Comparison of ENCODE assay signal across 10 cellular contexts in genomic region chr17:66855204-66855603, GRCh38. TPM values are rescaled to one million over a fixed set of nuclear protein-coding genes. Genes with fewer than 3 reads are reported as not detected.
DNase-seq lines count a peak whose midpoint lies in the region; ATAC-seq and TF ChIP-seq lines count a peak whose summit lies in the region.
"Had no signal": no experiment of that assay in that cellular context is flagged by ENCODE, and none has a peak within 500 bp of the region (broad histone marks: within the 10 kb centered on the region; RNA-seq: fewer than 3 reads in every experiment).

No MANE protein-coding gene starts in this region.

- intact Hi-C loops in natural killer cell (cut with micrococcal nuclease) (loop anchor here (10.0 kb wide), 1 partner anchor 1420 kb away; no protein-coding TSS in a partner anchor), upper lobe of right lung (cut with DNase I) (no loop called here)
- intact Hi-C loops in activated CD4-positive, alpha-beta T cell treated with anti-CD3 and anti-CD28 coated beads for 36 hours (cut with DNase I, micrococcal nuclease), result loop anchor here in 1 of 2 experiments (2.0 kb wide), 1 partner anchor 68 kb away; no protein-coding TSS in a partner anchor

- POLR2A ChIA-PET in activated CD4-positive, alpha-beta T cell treated with anti-CD3 and anti-CD28 coated beads for 36 hours (lab: Charles Lee), result no interaction called here

- no peaks in the 10 kb centered on the region for H3K36me3 Mint-ChIP-seq in natural killer cell
- no peaks in the 10 kb centered on the region for H3K36me3 Mint-ChIP-seq in natural killer cell treated with Interleukin-12 subunit alpha and Interleukin-12 subunit beta and Interleukin-15 and Interleukin-18, amount 100 ng/mL, for 72 hours
- H3K36me3 Mint-ChIP-seq in activated CD4-positive, alpha-beta T cell treated with anti-CD3 and anti-CD28 coated beads for 36 hours (ENCODE audit: low read depth), result no peaks in the 10 kb centered on the region

- H3K27ac ChIP-seq in upper lobe of right lung, result no peak overlapping the region

- H3K9me3 ChIP-seq in upper lobe of right lung, result peaks cover 5% of the 10 kb centered on the region

- CTCF ChIA-PET in activated CD4-positive, alpha-beta T cell treated with anti-CD3 and anti-CD28 coated beads for 36 hours (lab: Charles Lee), result interaction anchor here (0.7 to 1.2 kb wide), 3 partner anchors 10 to 683 kb away, joined by 3 to 5 read pairs (median 4); no protein-coding TSS in a partner anchor

- H3K4me1 Mint-ChIP-seq in natural killer cell, result no peaks in the 10 kb centered on the region
- H3K4me1 Mint-ChIP-seq in natural killer cell treated with Interleukin-12 subunit alpha and Interleukin-12 subunit beta and Interleukin-15 and Interleukin-18, amount 100 ng/mL, for 72 hours (ENCODE audit: low read depth in 2 of 2), result no peaks in the 10 kb centered on the region
- no peaks in the 10 kb centered on the region for H3K4me1 Mint-ChIP-seq in activated CD4-positive, alpha-beta T cell treated with anti-CD3 and anti-CD28 coated beads for 36 hours

- peak; percentile 45 for TF ChIP-seq CTCF in natural killer cell (IDR thresholded peaks at IDR 0.05)
- peak; percentile 40 for TF ChIP-seq CTCF in fibroblast of villous mesenchyme (IDR thresholded peaks at IDR 0.05; ENCODE audit: insufficient read depth, low read depth, low read length)
- TF ChIP-seq CTCF in upper lobe of right lung (IDR thresholded peaks at IDR 0.05), result peak; percentile 23

- DNase-seq in natural killer cell, result no peak
- DNase-seq in natural killer cell treated with Interleukin-12 subunit alpha and Interleukin-12 subunit beta and Interleukin-15 and Interleukin-18, amount 100 ng/mL, for 72 hours (ENCODE audit: low spot score), result no peak
- peak; percentile 72 for DNase-seq in activated CD4-positive, alpha-beta T cell treated with anti-CD3 and anti-CD28 coated beads for 36 hours
- peak; percentile 1 for DNase-seq in fibroblast of villous mesenchyme (ENCODE audit: low read depth)
- DNase-seq in upper lobe of right lung, result no peak
- DNase-seq in inferior parietal cortex (ENCODE audit: extremely low spot score), result no peak
- DNase-seq: DND-41, NCI-H1105 had no signal

- H3K4me3 Mint-ChIP-seq in natural killer cell, result no peak overlapping the region
- no peak overlapping the region for H3K4me3 Mint-ChIP-seq in natural killer cell treated with Interleukin-12 subunit alpha and Interleukin-12 subunit beta and Interleukin-15 and Interleukin-18, amount 100 ng/mL, for 72 hours
- H3K4me3 Mint-ChIP-seq in activated CD4-positive, alpha-beta T cell treated with anti-CD3 and anti-CD28 coated beads for 36 hours, result no peak overlapping the region

- no peaks in the 10 kb centered on the region for H3K36me3 ChIP-seq in upper lobe of right lung

- ATAC-seq in natural killer cell, result no peak
- ATAC-seq in natural killer cell treated with Interleukin-12 subunit alpha and Interleukin-12 subunit beta and Interleukin-15 and Interleukin-18, amount 100 ng/mL, for 72 hours, result no peak
- ATAC-seq in activated CD4-positive, alpha-beta T cell treated with anti-CD3 and anti-CD28 coated beads for 36 hours, result no peak
- no peak for ATAC-seq in upper lobe of right lung
- no peak for ATAC-seq in GM19467 (IDR thresholded peaks at IDR 0.05; ENCODE audit: unreplicated experiment)
- no peak for ATAC-seq in GM18858 (IDR thresholded peaks at IDR 0.05; ENCODE audit: unreplicated experiment)

- no peaks in the 10 kb centered on the region for H3K4me1 ChIP-seq in upper lobe of right lung

- no peak overlapping the region for H3K27ac Mint-ChIP-seq in natural killer cell
- H3K27ac Mint-ChIP-seq in natural killer cell treated with Interleukin-12 subunit alpha and Interleukin-12 subunit beta and Interleukin-15 and Interleukin-18, amount 100 ng/mL, for 72 hours, result no peak overlapping the region
- no peak overlapping the region for H3K27ac Mint-ChIP-seq in activated CD4-positive, alpha-beta T cell treated with anti-CD3 and anti-CD28 coated beads for 36 hours

- no peaks in the 10 kb centered on the region for H3K27me3 ChIP-seq in upper lobe of right lung

- peaks cover 10 to 16% of the 10 kb centered on the region in 2 donors for H3K27me3 Mint-ChIP-seq in natural killer cell (ENCODE audit: low read depth in 2 of 2)
- peaks cover 11 to 14% of the 10 kb centered on the region in 2 donors for H3K27me3 Mint-ChIP-seq in natural killer cell treated with Interleukin-12 subunit alpha and Interleukin-12 subunit beta and Interleukin-15 and Interleukin-18, amount 100 ng/mL, for 72 hours
- H3K27me3 Mint-ChIP-seq in activated CD4-positive, alpha-beta T cell treated with anti-CD3 and anti-CD28 coated beads for 36 hours, result no peaks in the 10 kb centered on the region

- H3K9me3 Mint-ChIP-seq in natural killer cell, result no peaks in the 10 kb centered on the region
- H3K9me3 Mint-ChIP-seq in natural killer cell treated with Interleukin-12 subunit alpha and Interleukin-12 subunit beta and Interleukin-15 and Interleukin-18, amount 100 ng/mL, for 72 hours, result no peaks in the 10 kb centered on the region
- peaks cover 3% of the 10 kb centered on the region for H3K9me3 Mint-ChIP-seq in activated CD4-positive, alpha-beta T cell treated with anti-CD3 and anti-CD28 coated beads for 36 hours (ENCODE audit: low read depth)

- H3K4me3 ChIP-seq in fibroblast of villous mesenchyme (ENCODE audit: low read depth, low read length), result no peak overlapping the region
- H3K4me3 ChIP-seq in upper lobe of right lung, result no peak overlapping the region

RNA-seq across cellular contexts. Expression of gene CACNG5, which starts 20.3 kb away (rescaled TPM):
- total RNA-seq in natural killer cell (not detected), fibroblast of villous mesenchyme (not detected in 2 replicates), upper lobe of right lung (not detected)
- not detected for total RNA-seq in natural killer cell treated with Interleukin-12 subunit alpha and Interleukin-12 subunit beta and Interleukin-15 and Interleukin-18, amount 100 ng/mL, for 72 hours
- not detected for total RNA-seq in activated CD4-positive, alpha-beta T cell treated with anti-CD3 and anti-CD28 coated beads for 36 hours

Comparison
In these comparisons a context has a peak if more than half of its experiments do, and no peak if none do; other contexts are left out.
1. DNase-seq: peak in activated CD4-positive, alpha-beta T cell treated with anti-CD3 and anti-CD28 coated beads for 36 hours (single experiment) and fibroblast of villous mesenchyme (single experiment); none in natural killer cell (single experiment), natural killer cell treated with Interleukin-12 subunit alpha and Interleukin-12 subunit beta and Interleukin-15 and Interleukin-18, amount 100 ng/mL, for 72 hours (single experiment), upper lobe of right lung (single experiment) and inferior parietal cortex (single experiment).
2. Peak in every context shown above with its lines, with median percentiles within 50 percentile points of each other: CTCF ChIP-seq.